20 cellular contexts compared by ENCODE assay signal in genomic region chr5:124365491-124365890, GRCh38.
DNase-seq lines count a peak whose midpoint lies in the region; ATAC-seq, FAIRE-seq and TF ChIP-seq lines count a peak whose summit lies in the region.
"Had no signal": no experiment of that assay in that cellular context is flagged by ENCODE, and none has a peak within 500 bp of the region (broad histone marks: within the 10 kb centered on the region; RNA-seq: fewer than 3 reads in every experiment).

No MANE protein-coding gene starts in this region.

- no peak overlapping the region for H2AFZ ChIP-seq in HepG2 (ENCODE audit: low read length)

- no peak for DNase-seq in HepG2 (ENCODE audit: low spot score)
- DNase-seq in right lobe of liver: no peak
- peak; percentile 77 for DNase-seq in NCI-H2196 (lab: John Stamatoyannopoulos, UW; ENCODE audit: unreplicated experiment)
- peak; percentile 84 for DNase-seq in SK-N-DZ (ENCODE audit: low spot score)
- DNase-seq in KG1 (lab: John Stamatoyannopoulos, UW): no peak
- no peak for DNase-seq in COLO829 (ENCODE audit: low spot score)
- DNase-seq in amygdala (lab: John Stamatoyannopoulos, UW): no peak
- DNase-seq: ACHN; activated CD8-positive, alpha-beta memory T cell treated with anti-CD3 and anti-CD28 coated beads for 24 hours; activated naive CD8-positive, alpha-beta T cell treated with anti-CD3 and anti-CD28 coated beads, Interleukin-2, amount 50 U/mL, for 24 hours; CD4-positive, alpha-beta T cell; effector memory CD4-positive, alpha-beta T cell; GF-D8; hippocampal formation; right cardiac atrium; stomach had no signal

- H3K4me2 ChIP-seq in HepG2 (ENCODE audit: low read depth, low read length): no peak overlapping the region

- H3K4me3 ChIP-seq in HepG2 (replicated peaks in 1 of 3; ENCODE audit: insufficient read depth in 1 of 3, low read depth in 2 of 3, low read length in 3 of 3) (no peak overlapping the region), right lobe of liver (no peak overlapping the region)
- H3K4me3 ChIP-seq: HAP-1, stomach had no signal

- H3K27ac ChIP-seq in HepG2 (ENCODE audit: extremely low read length, insufficient read depth, low read length) (no peak overlapping the region), right lobe of liver (no peak overlapping the region)
- H3K27ac ChIP-seq: RWPE1, stomach had no signal

- FAIRE-seq in HepG2 (lab: Jason Lieb, UNC): no peak

- no peak for TF ChIP-seq RAD21 in HepG2 (CRISPR knock-in tag; IDR thresholded peaks at IDR 0.05)

- H4K20me1 ChIP-seq in HepG2 (ENCODE audit: insufficient read depth, low read length): no peaks in the 10 kb centered on the region

- no peaks in the 10 kb centered on the region for H3K27me3 ChIP-seq in HepG2 (ENCODE audit: control insufficient read depth in 1 of 2, insufficient read depth in 2 of 2, low read length in 2 of 2)
- no peaks in the 10 kb centered on the region for H3K27me3 ChIP-seq in right lobe of liver
- H3K27me3 ChIP-seq: stomach had no signal

- H3K4me1 ChIP-seq in HepG2 (ENCODE audit: insufficient read depth, low read length): no peaks in the 10 kb centered on the region
- no peaks in the 10 kb centered on the region for H3K4me1 ChIP-seq in right lobe of liver
- H3K4me1 ChIP-seq: HAP-1, stomach had no signal

- ATAC-seq in HepG2 (peak; percentile 54), right lobe of liver (no peak), HG03442 (IDR thresholded peaks at IDR 0.05; ENCODE audit: unreplicated experiment) (no peak)
- ATAC-seq: activated naive CD8-positive, alpha-beta T cell treated with anti-CD3 and anti-CD28 coated beads, Interleukin-2, amount 50 U/mL, for 24 hours; right cardiac atrium; WTC11 had no signal

- 0% methylated on average over 1 of the region's 3 CpGs for WGBS in HepG2 (ENCODE audit: low lambda C conversion rate)
- WGBS in right lobe of liver (ENCODE audit: insufficient coverage, low coverage, low lambda C conversion rate, missing lambda C conversion rate): 44% methylated on average over 3 of the region's 3 CpGs

- intact Hi-C loops in HepG2 (cut with micrococcal nuclease; ENCODE audit: unreplicated experiment) (no loop called here), right lobe of liver (cut with DNase I) (no loop called here)

- CTCF ChIA-PET in HepG2 (lab: Yijun Ruan, JAX; ENCODE audit: low intra/inter-chr PET ratio, low total read pairs): no interaction called here

- no TSS peak for BruUV-seq in HepG2 (replicated peaks; lab: Mats Ljungman, UMichigan)

- H3K9ac ChIP-seq in HepG2 (ENCODE audit: insufficient read depth, low read depth, low read length): no peak overlapping the region

- no peaks in the 10 kb centered on the region for H3K79me2 ChIP-seq in HepG2 (ENCODE audit: insufficient read depth, low read length)

- no peak for TF ChIP-seq EP300 in HepG2 (IDR thresholded peaks at IDR 0.05; ENCODE audit: low read depth in 2 of 2, low read length in 2 of 2)
- TF ChIP-seq EP300 in HepG2 (CRISPR knock-in tag; IDR thresholded peaks at IDR 0.05; ENCODE audit: borderline replicate concordance): no peak

- H3K9me3 ChIP-seq in HepG2 (ENCODE audit: low read length) (0 out of 2 replicates have a peak, but pooled peaks cover 5% of the 10 kb centered on the region), right lobe of liver (no peaks in the 10 kb centered on the region)
- H3K9me3 ChIP-seq: HAP-1 had no signal

- POLR2A ChIA-PET in HepG2 (lab: Yijun Ruan, JAX): no interaction called here

- TF ChIP-seq CTCF in HepG2 (CRISPR knock-in tag; IDR thresholded peaks at IDR 0.05) (no peak), right lobe of liver (IDR thresholded peaks at IDR 0.05) (no peak)

- no peak for TF ChIP-seq POLR2A in HepG2 (IDR thresholded peaks at IDR 0.05; ENCODE audit: insufficient read depth in 1 of 2, low read depth in 2 of 2, low read length in 2 of 2)
- no peak for TF ChIP-seq POLR2A in right lobe of liver (IDR thresholded peaks at IDR 0.05)

- H3K36me3 ChIP-seq in HepG2 (replicated peaks in 1 of 2; ENCODE audit: control insufficient read depth in 1 of 2, insufficient read depth in 2 of 2, low read length in 2 of 2) (no peaks in the 10 kb centered on the region), right lobe of liver (no peaks in the 10 kb centered on the region)
- H3K36me3 ChIP-seq: HAP-1, stomach had no signal

- in situ Hi-C loops in HepG2 (cut with HindIII; ENCODE audit: extremely low pct_ligation_motif_present, low pct_unique_long_range_greater_than_20kb): no loop called here

TF ChIP-seq in HepG2, 621 proteins besides CTCF, POLR2A, EP300 and RAD21 (continues in another document):
- TF ChIP-seq TEAD3 (CRISPR knock-in tag; optimal IDR thresholded peaks at IDR 0.05; ENCODE audit: borderline replicate concordance) (no peak), YEATS4 (CRISPR knock-in tag; IDR thresholded peaks at IDR 0.05; ENCODE audit: borderline replicate concordance) (no peak), GATAD2A (CRISPR knock-in tag; IDR thresholded peaks at IDR 0.05) (no peak), SIN3B (IDR thresholded peaks at IDR 0.05; ENCODE audit: low read length) (no peak), MEIS2 (CRISPR knock-in tag; IDR thresholded peaks at IDR 0.05) (no peak), LRRFIP1 (CRISPR knock-in tag; conservative IDR thresholded peaks at IDR 0.05) (no peak), FOXM1 (CRISPR knock-in tag; IDR thresholded peaks at IDR 0.05) (no peak)
- TF ChIP-seq, protein P1, sequence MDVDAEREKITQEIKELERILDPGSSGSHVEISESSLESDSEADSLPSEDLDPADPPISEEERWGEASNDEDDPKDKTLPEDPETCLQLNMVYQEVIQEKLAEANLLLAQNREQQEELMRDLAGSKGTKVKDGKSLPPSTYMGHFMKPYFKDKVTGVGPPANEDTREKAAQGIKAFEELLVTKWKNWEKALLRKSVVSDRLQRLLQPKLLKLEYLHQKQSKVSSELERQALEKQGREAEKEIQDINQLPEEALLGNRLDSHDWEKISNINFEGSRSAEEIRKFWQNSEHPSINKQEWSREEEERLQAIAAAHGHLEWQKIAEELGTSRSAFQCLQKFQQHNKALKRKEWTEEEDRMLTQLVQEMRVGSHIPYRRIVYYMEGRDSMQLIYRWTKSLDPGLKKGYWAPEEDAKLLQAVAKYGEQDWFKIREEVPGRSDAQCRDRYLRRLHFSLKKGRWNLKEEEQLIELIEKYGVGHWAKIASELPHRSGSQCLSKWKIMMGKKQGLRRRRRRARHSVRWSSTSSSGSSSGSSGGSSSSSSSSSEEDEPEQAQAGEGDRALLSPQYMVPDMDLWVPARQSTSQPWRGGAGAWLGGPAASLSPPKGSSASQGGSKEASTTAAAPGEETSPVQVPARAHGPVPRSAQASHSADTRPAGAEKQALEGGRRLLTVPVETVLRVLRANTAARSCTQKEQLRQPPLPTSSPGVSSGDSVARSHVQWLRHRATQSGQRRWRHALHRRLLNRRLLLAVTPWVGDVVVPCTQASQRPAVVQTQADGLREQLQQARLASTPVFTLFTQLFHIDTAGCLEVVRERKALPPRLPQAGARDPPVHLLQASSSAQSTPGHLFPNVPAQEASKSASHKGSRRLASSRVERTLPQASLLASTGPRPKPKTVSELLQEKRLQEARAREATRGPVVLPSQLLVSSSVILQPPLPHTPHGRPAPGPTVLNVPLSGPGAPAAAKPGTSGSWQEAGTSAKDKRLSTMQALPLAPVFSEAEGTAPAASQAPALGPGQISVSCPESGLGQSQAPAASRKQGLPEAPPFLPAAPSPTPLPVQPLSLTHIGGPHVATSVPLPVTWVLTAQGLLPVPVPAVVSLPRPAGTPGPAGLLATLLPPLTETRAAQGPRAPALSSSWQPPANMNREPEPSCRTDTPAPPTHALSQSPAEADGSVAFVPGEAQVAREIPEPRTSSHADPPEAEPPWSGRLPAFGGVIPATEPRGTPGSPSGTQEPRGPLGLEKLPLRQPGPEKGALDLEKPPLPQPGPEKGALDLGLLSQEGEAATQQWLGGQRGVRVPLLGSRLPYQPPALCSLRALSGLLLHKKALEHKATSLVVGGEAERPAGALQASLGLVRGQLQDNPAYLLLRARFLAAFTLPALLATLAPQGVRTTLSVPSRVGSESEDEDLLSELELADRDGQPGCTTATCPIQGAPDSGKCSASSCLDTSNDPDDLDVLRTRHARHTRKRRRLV (CRISPR knock-in tag; IDR thresholded peaks at IDR 0.05): no peak
- TF ChIP-seq, protein P2, sequence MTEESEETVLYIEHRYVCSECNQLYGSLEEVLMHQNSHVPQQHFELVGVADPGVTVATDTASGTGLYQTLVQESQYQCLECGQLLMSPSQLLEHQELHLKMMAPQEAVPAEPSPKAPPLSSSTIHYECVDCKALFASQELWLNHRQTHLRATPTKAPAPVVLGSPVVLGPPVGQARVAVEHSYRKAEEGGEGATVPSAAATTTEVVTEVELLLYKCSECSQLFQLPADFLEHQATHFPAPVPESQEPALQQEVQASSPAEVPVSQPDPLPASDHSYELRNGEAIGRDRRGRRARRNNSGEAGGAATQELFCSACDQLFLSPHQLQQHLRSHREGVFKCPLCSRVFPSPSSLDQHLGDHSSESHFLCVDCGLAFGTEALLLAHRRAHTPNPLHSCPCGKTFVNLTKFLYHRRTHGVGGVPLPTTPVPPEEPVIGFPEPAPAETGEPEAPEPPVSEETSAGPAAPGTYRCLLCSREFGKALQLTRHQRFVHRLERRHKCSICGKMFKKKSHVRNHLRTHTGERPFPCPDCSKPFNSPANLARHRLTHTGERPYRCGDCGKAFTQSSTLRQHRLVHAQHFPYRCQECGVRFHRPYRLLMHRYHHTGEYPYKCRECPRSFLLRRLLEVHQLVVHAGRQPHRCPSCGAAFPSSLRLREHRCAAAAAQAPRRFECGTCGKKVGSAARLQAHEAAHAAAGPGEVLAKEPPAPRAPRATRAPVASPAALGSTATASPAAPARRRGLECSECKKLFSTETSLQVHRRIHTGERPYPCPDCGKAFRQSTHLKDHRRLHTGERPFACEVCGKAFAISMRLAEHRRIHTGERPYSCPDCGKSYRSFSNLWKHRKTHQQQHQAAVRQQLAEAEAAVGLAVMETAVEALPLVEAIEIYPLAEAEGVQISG (CRISPR knock-in tag; IDR thresholded peaks at IDR 0.05): no peak

Comparison
In these comparisons a context has a peak if more than half of its experiments do, and no peak if none do; other contexts are left out.
1. DNase-seq: peak in NCI-H2196 (single experiment) and SK-N-DZ (single experiment); none in HepG2 (single experiment), right lobe of liver (0 of 3), KG1 (single experiment), COLO829 (single experiment) and amygdala (0 of 56).